ENCODE assay signal across 8 cellular contexts in the genomic region with DNA sequence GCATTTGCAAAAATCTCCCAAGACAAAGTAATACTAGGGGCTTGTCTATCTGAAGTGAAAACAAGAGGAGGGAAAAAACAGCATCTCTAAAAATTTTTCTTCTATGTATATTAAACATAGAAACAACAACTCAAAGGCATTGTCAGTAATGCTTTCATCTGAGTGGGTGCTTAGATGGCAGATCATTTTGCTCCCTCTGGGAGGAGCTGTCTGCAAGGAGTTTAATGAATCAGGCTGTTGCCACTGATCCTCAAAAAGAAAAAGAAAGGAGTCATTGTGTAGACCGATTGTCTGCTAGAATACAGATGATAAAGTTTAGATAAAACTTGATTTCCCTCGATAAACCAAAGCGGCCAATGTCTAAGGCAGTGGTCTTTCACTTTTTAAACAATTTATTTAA. TPM values are rescaled to one million over a fixed set of nuclear protein-coding genes. Genes with fewer than 3 reads are reported as not detected.
DNase-seq lines count a peak whose midpoint lies in the region; ATAC-seq and TF ChIP-seq lines count a peak whose summit lies in the region.

No MANE protein-coding gene starts in this region.

- BruUV-seq in OCI-LY7 (replicated peaks; lab: Mats Ljungman, UMichigan) = no TSS peak

- TF ChIP-seq CTCF in C4-2B (conservative IDR thresholded peaks at IDR 0.05) (peak; percentile 78), OCI-LY7 (conservative IDR thresholded peaks at IDR 0.05; ENCODE audit: low read length) (peak; percentile 51), esophagus squamous epithelium (IDR thresholded peaks at IDR 0.05) (peak in 5 of 6 experiments; percentile 28 to 70 (median 47)), psoas muscle (IDR thresholded peaks at IDR 0.05) (peak; percentile 34)

- POLR2A ChIA-PET in HEK293T (lab: Yijun Ruan, JAX) = no interaction called here
- POLR2A ChIA-PET in OCI-LY7 (lab: Charles Lee) = interaction anchor here (0.7 kb wide), 1 partner anchor 75 kb away, joined by 3 read pairs; no protein-coding TSS in a partner anchor

- H4K20me1 ChIP-seq in OCI-LY7 (ENCODE audit: insufficient read depth, low read length) = no peaks in the 10 kb centered on the region

- H3K36me3 ChIP-seq in OCI-LY7 (ENCODE audit: insufficient read depth, low read length) (no peaks in the 10 kb centered on the region), esophagus squamous epithelium (no peaks in the 10 kb centered on the region), psoas muscle (ENCODE audit: insufficient read depth in 1 of 2, low read depth in 1 of 2) (no peaks in the 10 kb centered on the region)

- peak; percentile 60 for DNase-seq in HEK293T (ENCODE audit: extremely low spot score)
- peak; percentile 5 for DNase-seq in OCI-LY7 (ENCODE audit: low spot score)
- no peak for DNase-seq in esophagus squamous epithelium (lab: John Stamatoyannopoulos, UW)
- DNase-seq in psoas muscle = no peak
- DNase-seq in occipital lobe (lab: John Stamatoyannopoulos, UW) = no peak
- DNase-seq in activated CD4-positive, CD25-positive, alpha-beta regulatory T cell treated with anti-CD3 and anti-CD28 coated beads, Interleukin-2, amount 50 U/mL, for 72 hours = no peak
- DNase-seq in 8988T = no peak

- H2AFZ ChIP-seq in OCI-LY7 (ENCODE audit: low read length) = no peak overlapping the region

- H3K4me1 ChIP-seq in OCI-LY7 (ENCODE audit: insufficient read depth, low read length, poor library complexity, severe bottlenecking) = no peaks in the 10 kb centered on the region
- H3K4me1 ChIP-seq in esophagus squamous epithelium = peaks cover 0 to 5% (median 0%) of the 10 kb centered on the region in 3 donors
- no peaks in the 10 kb centered on the region for H3K4me1 ChIP-seq in psoas muscle

- no peaks in the 10 kb centered on the region for H3K9me3 ChIP-seq in OCI-LY7 (ENCODE audit: low read length)
- no peaks in the 10 kb centered on the region for H3K9me3 ChIP-seq in esophagus squamous epithelium
- H3K9me3 ChIP-seq in psoas muscle = no peaks in the 10 kb centered on the region

- H3K4me2 ChIP-seq in OCI-LY7 (ENCODE audit: low read length) = no peak overlapping the region

- ATAC-seq in psoas muscle = no peak

- no peak for TF ChIP-seq POLR2A in esophagus squamous epithelium (IDR thresholded peaks at IDR 0.05)

- H3K9me2 ChIP-seq in OCI-LY7 (ENCODE audit: insufficient read depth, low read length) = no peaks in the 10 kb centered on the region

- H3K79me2 ChIP-seq in OCI-LY7 (ENCODE audit: insufficient read depth, low read depth, low read length) = no peaks in the 10 kb centered on the region

- H3K4me3 ChIP-seq in OCI-LY7 (ENCODE audit: low read depth, low read length, poor library complexity, severe bottlenecking) = no peak overlapping the region
- no peak overlapping the region for H3K4me3 ChIP-seq in esophagus squamous epithelium
- H3K4me3 ChIP-seq in psoas muscle = no peak overlapping the region

- H3K27ac ChIP-seq in C4-2B (no peak overlapping the region), OCI-LY7 (ENCODE audit: low read depth, low read length, poor library complexity, severe bottlenecking) (no peak overlapping the region), esophagus squamous epithelium (no peak overlapping the region), psoas muscle (no peak overlapping the region)

- H3K27me3 ChIP-seq in esophagus squamous epithelium (no peaks in the 10 kb centered on the region), psoas muscle (ENCODE audit: insufficient read depth in 3 of 3, low read length in 2 of 3) (no peaks in the 10 kb centered on the region)

- CTCF ChIA-PET in HEK293T (lab: Yijun Ruan, JAX) (interaction anchor here (1.9 kb wide), 1 partner anchor 120 kb away, joined by 4 read pairs; no protein-coding TSS in a partner anchor), OCI-LY7 (lab: Charles Lee; ENCODE audit: unreplicated experiment) (no interaction called here)

- intact Hi-C loops in OCI-LY7 (cut with micrococcal nuclease; ENCODE audit: unreplicated experiment) (no loop called here), esophagus squamous epithelium (cut with DNase I) (loop anchor here (10.0 kb wide), 1 partner anchor 195 kb away; no protein-coding TSS in a partner anchor), psoas muscle (cut with DNase I) (no loop called here)

- 41 to 43% methylated on average over 3 of the region's 3 CpGs for WGBS in esophagus squamous epithelium, 2 donors
- WGBS in psoas muscle, 3 donors = 50 to 61% (median 54%) methylated on average over 3 of the region's 3 CpGs

TF ChIP-seq in HEK293T, 16 proteins besides CTCF, POLR2A, EP300 and RAD21:
- no peak for TF ChIP-seq FOXA1 (IDR thresholded peaks at IDR 0.05)
- TF ChIP-seq LEF1 (IDR thresholded peaks at IDR 0.05; ENCODE audit: borderline replicate concordance) = no peak
- no peak for TF ChIP-seq CTBP1 (IDR thresholded peaks at IDR 0.05; ENCODE audit: borderline replicate concordance)
- no peak for TF ChIP-seq SP1 (IDR thresholded peaks at IDR 0.05)
- TF ChIP-seq, protein P1, sequence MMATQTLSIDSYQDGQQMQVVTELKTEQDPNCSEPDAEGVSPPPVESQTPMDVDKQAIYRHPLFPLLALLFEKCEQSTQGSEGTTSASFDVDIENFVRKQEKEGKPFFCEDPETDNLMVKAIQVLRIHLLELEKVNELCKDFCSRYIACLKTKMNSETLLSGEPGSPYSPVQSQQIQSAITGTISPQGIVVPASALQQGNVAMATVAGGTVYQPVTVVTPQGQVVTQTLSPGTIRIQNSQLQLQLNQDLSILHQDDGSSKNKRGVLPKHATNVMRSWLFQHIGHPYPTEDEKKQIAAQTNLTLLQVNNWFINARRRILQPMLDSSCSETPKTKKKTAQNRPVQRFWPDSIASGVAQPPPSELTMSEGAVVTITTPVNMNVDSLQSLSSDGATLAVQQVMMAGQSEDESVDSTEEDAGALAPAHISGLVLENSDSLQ (IDR thresholded peaks at IDR 0.05) = no peak
- TF ChIP-seq NFRKB (IDR thresholded peaks at IDR 0.05) = no peak
- TF ChIP-seq TARDBP (IDR thresholded peaks at IDR 0.05) = no peak
- no peak for TF ChIP-seq BHLHE40 (IDR thresholded peaks at IDR 0.05; ENCODE audit: borderline replicate concordance)
- TF ChIP-seq SUZ12 (IDR thresholded peaks at IDR 0.05) = no peak
- TF ChIP-seq HDGF (IDR thresholded peaks at IDR 0.05; ENCODE audit: borderline replicate concordance) = no peak
- no peak for TF ChIP-seq L3MBTL2 (conservative IDR thresholded peaks at IDR 0.05)
- no peak for TF ChIP-seq FOXK2 (IDR thresholded peaks at IDR 0.05)
- TF ChIP-seq FOXM1 (IDR thresholded peaks at IDR 0.05; ENCODE audit: borderline replicate concordance) = no peak
- TF ChIP-seq ZNF384 (IDR thresholded peaks at IDR 0.05) = no peak
- TF ChIP-seq ELF4 (IDR thresholded peaks at IDR 0.05) = no peak
- TF ChIP-seq ARNT (IDR thresholded peaks at IDR 0.05) = no peak

RNA-seq across cellular contexts. Expression of a gene that starts 49.7 kb away (rescaled TPM):
- 9.0 and 12.6 TPM in 2 replicates for total RNA-seq in OCI-LY7 (2014; rRNA removed; shearing (Covaris generic))
- 20.3 and 23.4 TPM in 2 replicates for total RNA-seq in OCI-LY7 (2022)
- 1 to 10 TPM; 4.4 to 9.9 (median 6.9) TPM for total RNA-seq in esophagus squamous epithelium
- total RNA-seq in psoas muscle = 10 to 100 TPM; 17.4 to 33.8 (median 21.2) TPM
- polyA plus RNA-seq in psoas muscle = 10 to 100 TPM in 2 of 3 donors, 1 to 10 TPM in 1; 5.1 to 26.6 (median 12.0) TPM
- 175 TPM for total RNA-seq in occipital lobe

RNA-seq across cellular contexts. Expression of a gene that starts 52.5 kb away (rescaled TPM):
- 0.08 TPM in 1 of 2 replicates, not detected in the other for total RNA-seq in OCI-LY7 (2014; rRNA removed; shearing (Covaris generic))
- total RNA-seq in OCI-LY7 (2022) (0.20 TPM in 1 of 2 replicates, not detected in the other), esophagus squamous epithelium (not detected), psoas muscle (under 1 TPM in 2 of 4 donors, not detected in 2; 0.10 to 0.17 TPM), occipital lobe (0.47 TPM)
- polyA plus RNA-seq in psoas muscle = under 1 TPM; 0.03 to 0.08 (median 0.03) TPM

Comparison
In these comparisons a context has a peak if more than half of its experiments do, and no peak if none do; other contexts are left out.
1. DNase-seq: peak in HEK293T (single experiment) and OCI-LY7 (single experiment); none in esophagus squamous epithelium (single experiment), psoas muscle (0 of 2), occipital lobe (single experiment), activated CD4-positive, CD25-positive, alpha-beta regulatory T cell treated with anti-CD3 and anti-CD28 coated beads, Interleukin-2, amount 50 U/mL, for 72 hours (single experiment) and 8988T (single experiment).
2. Peak in every context shown above with its lines, with median percentiles within 50 percentile points of each other: CTCF ChIP-seq.